Comparison of ENCODE assay signal across 21 cellular contexts in the genomic region with DNA sequence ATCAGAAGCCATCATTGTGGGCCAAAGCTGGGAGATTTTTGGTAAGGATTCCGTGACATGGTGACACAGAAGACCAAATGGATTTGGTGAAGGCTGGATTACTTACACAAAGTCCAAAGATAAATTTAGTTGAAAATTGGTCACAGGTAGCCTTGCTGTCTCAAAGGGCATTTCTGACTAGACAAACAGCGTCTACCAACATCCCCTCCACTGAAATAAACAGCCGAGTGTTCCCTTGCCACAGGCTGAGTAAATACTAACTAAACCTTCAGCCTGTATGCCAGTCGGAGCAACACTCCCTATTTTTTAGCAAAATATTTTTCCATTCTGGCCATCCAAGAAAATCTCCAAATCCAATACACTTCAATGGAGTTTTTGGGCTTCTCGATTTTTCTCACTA.
"Had no signal": no experiment of that assay in that cellular context is flagged by ENCODE, and none has a peak within 500 bp of the region (broad histone marks: within the 10 kb centered on the region; RNA-seq: fewer than 3 reads in every experiment).

No MANE protein-coding gene starts in this region.

- ATAC-seq: activated CD8-positive, alpha-beta memory T cell treated with anti-CD3 and anti-CD28 coated beads, Interleukin-2, amount 10 ng/mL, durations not matched to agents 7 days and 5 days; T-helper 17 cell had no signal

- H3K9me3 Mint-ChIP-seq: activated naive CD4-positive, alpha-beta T cell treated with anti-CD3 and anti-CD28 coated beads, Interleukin-2, amount 50 U/mL, for 24 hours; activated T-cell treated with anti-CD3 and anti-CD28 coated beads, Interleukin-2, amount 50 U/mL, for 24 hours; activated T-helper 1 cell treated with anti-CD3 and anti-CD28 coated beads, Interleukin-12 subunit alpha, Interleukin-12 subunit beta, Interleukin-2, Interleukin-4 antibody, amounts not matched to agents 30 ng/mL and 10 ng/mL and 1 ng/mL, durations not matched to agents 14 hours and 24 hours and 36 hours; WTC11 had no signal

- H3K4me1 Mint-ChIP-seq: activated CD8-positive, alpha-beta memory T cell treated with anti-CD3 and anti-CD28 coated beads, Interleukin-2, amount 10 ng/mL, durations not matched to agents 7 days and 5 days; activated naive CD4-positive, alpha-beta T cell treated with anti-CD3 and anti-CD28 coated beads, Interleukin-2, amount 50 U/mL, for 24 hours had no signal

- H3K27ac Mint-ChIP-seq: activated CD8-positive, alpha-beta memory T cell treated with anti-CD3 and anti-CD28 coated beads, Interleukin-2, amount 10 ng/mL, durations not matched to agents 7 days and 5 days; activated naive CD4-positive, alpha-beta T cell treated with anti-CD3 and anti-CD28 coated beads, Interleukin-2, amount 50 U/mL, for 24 hours; activated T-cell treated with anti-CD3 and anti-CD28 coated beads, Interleukin-2, amount 50 U/mL, for 24 hours; activated T-helper 1 cell treated with anti-CD3 and anti-CD28 coated beads, Interleukin-12 subunit alpha, Interleukin-12 subunit beta, Interleukin-2, Interleukin-4 antibody, amounts not matched to agents 30 ng/mL and 10 ng/mL and 1 ng/mL, durations not matched to agents 14 hours and 24 hours and 36 hours; T-helper 17 cell; WTC11 had no signal

- H3K4me3 Mint-ChIP-seq: activated CD8-positive, alpha-beta memory T cell treated with anti-CD3 and anti-CD28 coated beads, Interleukin-2, amount 10 ng/mL, durations not matched to agents 7 days and 5 days; activated naive CD4-positive, alpha-beta T cell treated with anti-CD3 and anti-CD28 coated beads, Interleukin-2, amount 50 U/mL, for 24 hours; activated T-cell treated with anti-CD3 and anti-CD28 coated beads, Interleukin-2, amount 50 U/mL, for 24 hours; activated T-helper 1 cell treated with anti-CD3 and anti-CD28 coated beads, Interleukin-12 subunit alpha, Interleukin-12 subunit beta, Interleukin-2, Interleukin-4 antibody, amounts not matched to agents 30 ng/mL and 10 ng/mL and 1 ng/mL, durations not matched to agents 14 hours and 24 hours and 36 hours; T-helper 17 cell; WTC11 had no signal

- FAIRE-seq: bronchial epithelial cell had no signal

- DNase-seq: activated CD4-positive, alpha-beta T cell treated with anti-CD3 and anti-CD28 coated beads for 48 hours; activated CD4-positive, alpha-beta T cell treated with anti-CD3 and anti-CD28 coated beads, Interleukin-2, amount 50 U/mL, for 48 hours; activated CD4-positive, CD25-positive, alpha-beta regulatory T cell treated with anti-CD3 and anti-CD28 coated beads, Interleukin-2, amount 50 U/mL, for 72 hours; activated CD8-positive, alpha-beta memory T cell treated with anti-CD3 and anti-CD28 coated beads, Interleukin-2, amount 10 ng/mL, durations not matched to agents 7 days and 5 days; activated effector memory CD4-positive, alpha-beta T cell treated with Interleukin-2 at 50 U/mL for 16 hours; activated naive CD4-positive, alpha-beta T cell; activated T-cell treated with anti-CD3 and anti-CD28 coated beads, Interleukin-2, amount 50 U/mL, for 24 hours; aorta; MM.1S; NCI-H1105 treated with DMSO at 0.1 percent for 48 hours; NCI-H1436 treated with DMSO at 0.1 percent for 48 hours; NCI-H187; NCI-H2081 treated with DMSO at 0.1 percent for 48 hours; NCI-H446; SIG-M5; T-helper 17 cell; T-helper 9 cell had no signal

- H3K36me3 Mint-ChIP-seq: activated CD8-positive, alpha-beta memory T cell treated with anti-CD3 and anti-CD28 coated beads, Interleukin-2, amount 10 ng/mL, durations not matched to agents 7 days and 5 days; activated naive CD4-positive, alpha-beta T cell treated with anti-CD3 and anti-CD28 coated beads, Interleukin-2, amount 50 U/mL, for 24 hours; WTC11 had no signal

- H3K27me3 Mint-ChIP-seq: activated CD8-positive, alpha-beta memory T cell treated with anti-CD3 and anti-CD28 coated beads, Interleukin-2, amount 10 ng/mL, durations not matched to agents 7 days and 5 days; activated naive CD4-positive, alpha-beta T cell treated with anti-CD3 and anti-CD28 coated beads, Interleukin-2, amount 50 U/mL, for 24 hours; activated T-cell treated with anti-CD3 and anti-CD28 coated beads, Interleukin-2, amount 50 U/mL, for 24 hours; T-helper 17 cell had no signal
